In the genomic region with DNA sequence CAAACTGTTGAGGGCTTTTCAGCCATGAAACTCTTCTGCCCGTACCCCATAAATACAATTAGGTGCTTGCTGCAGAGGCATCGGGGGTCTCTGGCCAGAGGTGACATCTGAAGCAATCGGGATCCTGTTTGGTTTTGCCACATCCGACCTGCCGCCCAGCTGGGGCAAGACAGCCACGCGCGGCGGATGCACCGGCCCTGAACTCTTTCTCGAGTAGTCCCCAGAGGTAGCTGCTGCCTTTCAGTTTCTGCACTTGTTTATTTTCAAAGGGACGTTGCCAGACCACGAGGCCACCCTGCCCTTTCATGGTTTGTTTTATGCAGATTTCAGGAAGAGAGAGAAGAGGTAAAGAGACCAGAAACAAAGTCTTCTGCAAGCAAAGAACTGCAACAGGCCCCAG, we compare ENCODE assay signal across 9 cellular contexts. TPM values are rescaled to one million over a fixed set of nuclear protein-coding genes. Genes with fewer than 3 reads are reported as not detected.
DNase-seq lines count a peak whose midpoint lies in the region; ATAC-seq lines count a peak whose summit lies in the region.
"Had no signal": no experiment of that assay in that cellular context is flagged by ENCODE, and none has a peak within 500 bp of the region (broad histone marks: within the 10 kb centered on the region; RNA-seq: fewer than 3 reads in every experiment).

No MANE protein-coding gene starts in this region.

- peaks cover 1 to 2% (median 2%) of the 10 kb centered on the region in 3 donors for H3K27me3 Mint-ChIP-seq in immature natural killer cell (ENCODE audit: low read depth in 3 of 3)

- H3K4me3 Mint-ChIP-seq in immature natural killer cell, result peak overlapping the region; percentile 34 to 82 (median 56)
- H3K4me3 Mint-ChIP-seq: neural crest cell had no signal

- peak; percentile 74 for ATAC-seq in HG02970 (IDR thresholded peaks at IDR 0.05; ENCODE audit: low FRiP score, unreplicated experiment)
- ATAC-seq in activated CD4-positive, CD25-positive, alpha-beta regulatory T cell treated with anti-CD3 and anti-CD28 coated beads, Interleukin-2, amount 50 U/mL, for 24 hours, result peak; percentile 44 to 55

- in situ Hi-C loops in G401 (cut with HindIII; ENCODE audit: low sequenced_read_pairs), result no loop called here

- no peaks in the 10 kb centered on the region for H3K36me3 Mint-ChIP-seq in immature natural killer cell

- peak overlapping the region; percentile 72 to 94 (median 79) for H3K27ac Mint-ChIP-seq in immature natural killer cell

- peaks cover 13 to 21% of the 10 kb centered on the region in 2 donors for H3K4me1 Mint-ChIP-seq in immature natural killer cell

- peak; percentile 16 for DNase-seq in activated CD4-positive, alpha-beta T cell treated with anti-CD3 and anti-CD28 coated beads for 1 hour
- DNase-seq in activated CD4-positive, alpha-beta T cell treated with anti-CD3 and anti-CD28 coated beads, Interleukin-2, amount 50 U/mL, for 4 hours, result no peak
- peak; percentile 49 to 58 (median 51) for DNase-seq in immature natural killer cell
- DNase-seq in G401 (ENCODE audit: low spot score), result no peak
- no peak for DNase-seq in islet precursor cell
- no peak for DNase-seq in NCI-H1048 (lab: John Stamatoyannopoulos, UW)

- H3K9me3 Mint-ChIP-seq in immature natural killer cell, result no peaks in the 10 kb centered on the region
- H3K9me3 Mint-ChIP-seq: neural crest cell had no signal

RNA-seq across cellular contexts. Expression of a gene that starts 10.6 kb away (rescaled TPM):
- 10 to 100 TPM in 1 of 3 donors, 1 to 10 TPM in 2; 3.5 to 10.6 (median 4.7) TPM for polyA plus RNA-seq in immature natural killer cell
- 4.3 and 4.6 TPM in 2 replicates for total RNA-seq in G401 (2014; rRNA removed; shearing (Covaris generic))

RNA-seq across cellular contexts. Expression of a gene that starts 46.3 kb away (rescaled TPM):
- 1 to 10 TPM in 1 of 3 donors, under 1 TPM in 2; 0.27 to 1.5 (median 0.48) TPM for polyA plus RNA-seq in immature natural killer cell
- 10.6 and 16.1 TPM in 2 replicates for total RNA-seq in G401 (2014; rRNA removed; shearing (Covaris generic))

Comparison
In these comparisons a context has a peak if more than half of its experiments do, and no peak if none do; other contexts are left out.
1. DNase-seq: peak in activated CD4-positive, alpha-beta T cell treated with anti-CD3 and anti-CD28 coated beads for 1 hour (single experiment) and immature natural killer cell (3 of 3); none in activated CD4-positive, alpha-beta T cell treated with anti-CD3 and anti-CD28 coated beads, Interleukin-2, amount 50 U/mL, for 4 hours (0 of 2), G401 (single experiment), islet precursor cell (single experiment) and NCI-H1048 (single experiment).